ENCODE assay signal across 16 cellular contexts in genomic region chr7:115475206-115475605, GRCh38.
A peak's percentile ranks its signal among the peaks of the same experiment; 100 is the strongest.
DNase-seq lines count a peak whose midpoint lies in the region; ATAC-seq and TF ChIP-seq lines count a peak whose summit lies in the region.
"Had no signal": no experiment of that assay in that cellular context is flagged by ENCODE, and none has a peak within 500 bp of the region (broad histone marks: within the 10 kb centered on the region; RNA-seq: fewer than 3 reads in every experiment).

No MANE protein-coding gene starts in this region.

- DNase-seq in NOMO-1 treated with DMSO at 0.1 percent for 48 hours (lab: John Stamatoyannopoulos, UW; ENCODE audit: unreplicated experiment) (peak; percentile 10), NOMO-1 treated with dmso at 0.1 percent for 144 hours (lab: John Stamatoyannopoulos, UW; ENCODE audit: unreplicated experiment) (no peak), nephron progenitor cell (no peak), NCI-H1694 (lab: John Stamatoyannopoulos, UW) (no peak), NCI-H2029 (lab: John Stamatoyannopoulos, UW) (no peak)
- DNase-seq: CD8-positive, alpha-beta T cell; DMS79 treated with DMSO at 0.1 percent for 48 hours; HFFc6; Karpas-422; MM.1S; NCI-H1930; SHP77 treated with DMSO at 0.1 percent for 48 hours had no signal

- no peak for TF ChIP-seq CTCF in OCI-LY3 (IDR thresholded peaks at IDR 0.05; ENCODE audit: low read depth, low read length)
- no peak for TF ChIP-seq CTCF in nephron progenitor cell (IDR thresholded peaks at IDR 0.05)

- no peaks in the 10 kb centered on the region for H3K9me3 Mint-ChIP-seq in nephron progenitor cell
- H3K9me3 Mint-ChIP-seq: CD8-positive, alpha-beta T cell; HFFc6 had no signal

- no peak overlapping the region for H2AFZ ChIP-seq in OCI-LY3 (ENCODE audit: low read depth, low read length)

- H3K9ac ChIP-seq in OCI-LY3 (ENCODE audit: low read length): no peak overlapping the region

- H3K4me3 Mint-ChIP-seq in nephron progenitor cell: peak overlapping the region; percentile 25
- H3K4me3 Mint-ChIP-seq: HFFc6 had no signal

- H3K4me1 Mint-ChIP-seq in nephron progenitor cell: peaks cover 14% of the 10 kb centered on the region

- peaks cover 11% of the 10 kb centered on the region for H3K4me1 ChIP-seq in OCI-LY3 (ENCODE audit: low read length)

- no peaks in the 10 kb centered on the region for H4K20me1 ChIP-seq in OCI-LY3 (ENCODE audit: insufficient read depth, low read length)

- no peaks in the 10 kb centered on the region for H3K36me3 ChIP-seq in OCI-LY3 (replicated peaks; ENCODE audit: low read depth, low read length)

- no peak for ATAC-seq in GM19455 (IDR thresholded peaks at IDR 0.05; ENCODE audit: unreplicated experiment)
- no peak for ATAC-seq in GM18502 (IDR thresholded peaks at IDR 0.05; ENCODE audit: poor library complexity, unreplicated experiment)
- ATAC-seq: CD8-positive, alpha-beta T cell; SK-N-SH treated with all-trans-retinoic acid at 6 μM for 48 hours had no signal

- peak overlapping the region; percentile 42; the same call in 1 of the 2 replicates for H3K4me2 ChIP-seq in OCI-LY3 (ENCODE audit: low read length)

- no peak overlapping the region for H3K27ac Mint-ChIP-seq in nephron progenitor cell
- H3K27ac Mint-ChIP-seq: CD8-positive, alpha-beta T cell; HFFc6 had no signal

- no peaks in the 10 kb centered on the region for H3K27me3 ChIP-seq in OCI-LY3 (ENCODE audit: low read depth, low read length)

- H3K9me3 ChIP-seq in OCI-LY3 (ENCODE audit: insufficient read depth, low read length): no peaks in the 10 kb centered on the region

- no peaks in the 10 kb centered on the region for H3K36me3 Mint-ChIP-seq in nephron progenitor cell (ENCODE audit: low read depth)
- H3K36me3 Mint-ChIP-seq: CD8-positive, alpha-beta T cell had no signal

- no peak overlapping the region for H3K4me3 ChIP-seq in OCI-LY3 (ENCODE audit: low read length)

- H3K79me2 ChIP-seq in OCI-LY3 (ENCODE audit: low read length): no peaks in the 10 kb centered on the region

- peaks cover 11% of the 10 kb centered on the region for H3K27me3 Mint-ChIP-seq in nephron progenitor cell (ENCODE audit: low read depth, poor library complexity)

- H3K27ac ChIP-seq in OCI-LY3 (ENCODE audit: low read length): no peak overlapping the region
